Comparison of ENCODE assay signal across 18 cellular contexts in the genomic region with DNA sequence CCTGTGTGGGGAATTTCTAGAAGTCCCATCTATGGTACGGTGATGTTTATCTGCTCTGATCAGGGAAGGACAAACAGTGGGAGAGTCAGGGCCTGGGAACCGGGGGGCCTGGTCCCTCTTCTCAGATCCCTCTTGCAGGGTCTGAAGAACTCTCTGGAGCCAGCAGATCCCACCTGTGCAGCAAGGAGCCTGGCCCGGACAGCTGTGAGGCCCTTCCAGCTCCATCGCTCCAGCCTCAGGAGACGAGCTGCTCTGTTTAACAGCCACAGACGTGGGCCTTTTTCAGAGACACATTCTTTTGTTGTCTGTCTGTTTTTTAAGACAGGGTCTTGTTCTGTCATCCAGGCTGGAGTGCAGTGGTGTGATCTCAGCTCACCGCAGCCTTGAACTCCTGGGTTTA. TPM values are rescaled to one million over a fixed set of nuclear protein-coding genes. Genes with fewer than 3 reads are reported as not detected.
DNase-seq lines count a peak whose midpoint lies in the region; ATAC-seq and TF ChIP-seq lines count a peak whose summit lies in the region.
"Had no signal": no experiment of that assay in that cellular context is flagged by ENCODE, and none has a peak within 500 bp of the region (broad histone marks: within the 10 kb centered on the region; RNA-seq: fewer than 3 reads in every experiment).

No MANE protein-coding gene starts in this region.

- peak overlapping the region in 5 of 6 donors; percentile 21 to 96 (median 71) for H3K27ac Mint-ChIP-seq in immature natural killer cell
- no peak overlapping the region for H3K27ac Mint-ChIP-seq in CD4-positive, alpha-beta memory T cell
- H3K27ac Mint-ChIP-seq: CD4-positive, alpha-beta T cell had no signal

- H3K27me3 ChIP-seq in osteoblast (ENCODE audit: insufficient read depth, low read length) = no peaks in the 10 kb centered on the region
- H3K27me3 ChIP-seq in CD4-positive, alpha-beta memory T cell (ENCODE audit: insufficient read depth, low read length) = no peaks in the 10 kb centered on the region

- POLR2A ChIA-PET in CD4-positive, alpha-beta memory T cell (lab: Charles Lee; ENCODE audit: partially characterized antibody) = no interaction called here

- no peaks in the 10 kb centered on the region for H3K4me1 ChIP-seq in osteoblast (ENCODE audit: insufficient read depth, low read length)
- peaks cover 15% of the 10 kb centered on the region for H3K4me1 ChIP-seq in CD4-positive, alpha-beta memory T cell (ENCODE audit: insufficient read depth, low read length)
- H3K4me1 ChIP-seq: A549, HAP-1 had no signal

- H3K4me1 Mint-ChIP-seq in immature natural killer cell = peaks cover 35 to 72% of the 10 kb centered on the region in 2 donors
- peaks cover 13 to 15% (median 14%) of the 10 kb centered on the region in 4 donors for H3K4me1 Mint-ChIP-seq in CD4-positive, alpha-beta memory T cell

- TF ChIP-seq CTCF in osteoblast (IDR thresholded peaks at IDR 0.05; ENCODE audit: extremely low read depth, low read depth, low read length) = no peak

- no peak overlapping the region for H2AFZ ChIP-seq in osteoblast (ENCODE audit: low read length)
- H2AFZ ChIP-seq: GM23248 had no signal

- no peak overlapping the region for H3K4me2 ChIP-seq in osteoblast (ENCODE audit: insufficient read depth, low read length)
- H3K4me2 ChIP-seq: A549 had no signal

- no peaks in the 10 kb centered on the region for H4K20me1 ChIP-seq in osteoblast (ENCODE audit: insufficient read depth, low read length)

- CTCF ChIA-PET in CD4-positive, alpha-beta memory T cell (lab: Charles Lee; ENCODE audit: partially characterized antibody) = interaction anchor here (1.9 kb wide), 1 partner anchor 27 kb away, joined by 5 read pairs; no protein-coding TSS in a partner anchor

- ATAC-seq in HG03097 (IDR thresholded peaks at IDR 0.05; ENCODE audit: low FRiP score, unreplicated experiment) = no peak
- ATAC-seq: HepG2 had no signal

- peaks cover 2% of the 10 kb centered on the region for H3K79me2 ChIP-seq in osteoblast (ENCODE audit: insufficient read depth, low read length)

- H3K36me3 Mint-ChIP-seq in immature natural killer cell = peaks cover 22 to 31% (median 23%) of the 10 kb centered on the region in 3 donors
- H3K36me3 Mint-ChIP-seq in CD4-positive, alpha-beta memory T cell = peaks cover 37 to 54% of the 10 kb centered on the region in 2 donors

- peak; percentile 42 for DNase-seq in activated effector memory CD4-positive, alpha-beta T cell treated with anti-CD3 and anti-CD28 coated beads, Interleukin-2, amount 50 U/mL, for 16 hours
- no peak for DNase-seq in activated effector memory CD4-positive, alpha-beta T cell treated with Interleukin-2 at 50 U/mL for 16 hours
- DNase-seq in immature natural killer cell (no peak), osteoblast (ENCODE audit: insufficient read length, low spot score, missing footprints) (peak; percentile 13), NCI-H187 treated with DMSO at 0.1 percent for 48 hours (lab: John Stamatoyannopoulos, UW) (no peak)
- no peak for DNase-seq in CD4-positive, alpha-beta memory T cell
- DNase-seq: AML-193; CD4-positive, alpha-beta T cell; DMS153; DMS79; GDM1; GM23248 had no signal

- no peaks in the 10 kb centered on the region for H3K9me3 ChIP-seq in osteoblast (ENCODE audit: low read depth, low read length)
- no peaks in the 10 kb centered on the region for H3K9me3 ChIP-seq in CD4-positive, alpha-beta memory T cell (ENCODE audit: control insufficient read depth in 1 of 2, low read length in 2 of 2)
- H3K9me3 ChIP-seq: A549, HAP-1 had no signal

- intact Hi-C loops in CD4-positive, alpha-beta memory T cell (cut with micrococcal nuclease) = no loop called here

- no peak overlapping the region for H3K4me3 ChIP-seq in osteoblast (ENCODE audit: insufficient read depth, low read length)
- H3K4me3 ChIP-seq in CD4-positive, alpha-beta memory T cell (ENCODE audit: low read length in 2 of 2) = no peak overlapping the region
- H3K4me3 ChIP-seq: A549, GM23248, HAP-1 had no signal

- H3K9me3 Mint-ChIP-seq in immature natural killer cell = no peaks in the 10 kb centered on the region
- H3K9me3 Mint-ChIP-seq in CD4-positive, alpha-beta memory T cell = peaks cover 0 to 1% (median 0%) of the 10 kb centered on the region in 8 donors
- H3K9me3 Mint-ChIP-seq: CD4-positive, alpha-beta T cell had no signal

- H3K4me3 Mint-ChIP-seq in immature natural killer cell = no peak overlapping the region
- no peak overlapping the region for H3K4me3 Mint-ChIP-seq in CD4-positive, alpha-beta memory T cell
- H3K4me3 Mint-ChIP-seq: CD4-positive, alpha-beta T cell had no signal

- peaks cover 4 to 19% (median 11%) of the 10 kb centered on the region in 3 donors for H3K27me3 Mint-ChIP-seq in immature natural killer cell (ENCODE audit: low read depth in 3 of 3)
- no peaks in the 10 kb centered on the region for H3K27me3 Mint-ChIP-seq in CD4-positive, alpha-beta memory T cell
- H3K27me3 Mint-ChIP-seq: CD4-positive, alpha-beta T cell had no signal

- no peak overlapping the region for H3K27ac ChIP-seq in osteoblast (ENCODE audit: low read depth, low read length)
- H3K27ac ChIP-seq in CD4-positive, alpha-beta memory T cell (ENCODE audit: low read depth, low read length) = no peak overlapping the region
- H3K27ac ChIP-seq: 22Rv1, A549, C4-2B, GM23248 had no signal

- peaks cover 23% of the 10 kb centered on the region for H3K36me3 ChIP-seq in osteoblast (ENCODE audit: insufficient read depth, low read length)
- H3K36me3 ChIP-seq in CD4-positive, alpha-beta memory T cell (ENCODE audit: insufficient read depth, low read length) = peaks cover 41% of the 10 kb centered on the region

RNA-seq across cellular contexts. Expression of gene C1orf174, which starts 14.5 kb away (rescaled TPM):
- polyA plus RNA-seq in immature natural killer cell = 10 to 100 TPM; 27.1 to 54.2 (median 34.0) TPM
- 27.1 and 29.3 TPM in 2 replicates for total RNA-seq in osteoblast
- total RNA-seq in CD4-positive, alpha-beta memory T cell = 10 to 100 TPM; 34.6 to 36.0 TPM
- polyA plus RNA-seq in CD4-positive, alpha-beta memory T cell = 10 to 100 TPM; 21.8 to 33.9 TPM

RNA-seq across cellular contexts. Expression of gene DFFB, which starts 28.3 kb away (rescaled TPM):
- polyA plus RNA-seq in immature natural killer cell = 10 to 100 TPM in 2 of 3 donors, 1 to 10 TPM in 1; 8.3 to 25.6 (median 11.9) TPM
- total RNA-seq in osteoblast = 5.1 and 8.3 TPM in 2 replicates
- 10 to 100 TPM; 23.2 to 26.1 TPM for total RNA-seq in CD4-positive, alpha-beta memory T cell
- polyA plus RNA-seq in CD4-positive, alpha-beta memory T cell = 10 to 100 TPM in 1 of 2 donors, 1 to 10 TPM in 1; 8.2 to 13.0 TPM

RNA-seq across cellular contexts. Expression of gene CEP104, which starts 28.6 kb away (rescaled TPM):
- 10 to 100 TPM in 2 of 3 donors, 1 to 10 TPM in 1; 2.5 to 32.7 (median 18.2) TPM for polyA plus RNA-seq in immature natural killer cell
- 21.5 and 21.7 TPM in 2 replicates for total RNA-seq in osteoblast
- 10 to 100 TPM; 64.0 to 64.4 TPM for total RNA-seq in CD4-positive, alpha-beta memory T cell
- 10 to 100 TPM; 10.3 to 30.7 TPM for polyA plus RNA-seq in CD4-positive, alpha-beta memory T cell

Comparison
In these comparisons a context has a peak if more than half of its experiments do, and no peak if none do; other contexts are left out.
1. DNase-seq: peak in activated effector memory CD4-positive, alpha-beta T cell treated with anti-CD3 and anti-CD28 coated beads, Interleukin-2, amount 50 U/mL, for 16 hours (single experiment) and osteoblast (single experiment); none in activated effector memory CD4-positive, alpha-beta T cell treated with Interleukin-2 at 50 U/mL for 16 hours (single experiment), immature natural killer cell (0 of 3), CD4-positive, alpha-beta memory T cell (0 of 5) and NCI-H187 treated with DMSO at 0.1 percent for 48 hours (single experiment).
2. H3K27ac Mint-ChIP-seq: peak in immature natural killer cell (5 of 6); none in CD4-positive, alpha-beta memory T cell (0 of 7).